21 cellular contexts compared by ENCODE assay signal in genomic region chr1:101119289-101119688, GRCh38.
"Had no signal": no experiment of that assay in that cellular context is flagged by ENCODE, and none has a peak within 500 bp of the region (broad histone marks: within the 10 kb centered on the region; RNA-seq: fewer than 3 reads in every experiment).

No MANE protein-coding gene starts in this region.

- ATAC-seq: effector memory CD8-positive, alpha-beta T cell; gastrocnemius medialis; heart right ventricle; left lobe of liver; pancreas; right cardiac atrium had no signal

- DNase-seq: effector memory CD8-positive, alpha-beta T cell; gastrocnemius medialis; heart right ventricle; islet precursor cell; mammary epithelial cell; occipital lobe; pancreas; right cardiac atrium; small intestine; stimulated activated CD4-positive, alpha-beta T cell treated with anti-CD3 and anti-CD28 coated beads, Interleukin-12 subunit alpha, Interleukin-12 subunit beta, amount 100 ng/mL, for 4 hours; stimulated activated naive CD4-positive, alpha-beta T cell; stomach; substantia nigra; transverse colon had no signal

- H3K27me3 ChIP-seq: esophagus muscularis mucosa, gastrocnemius medialis, heart right ventricle, pancreas, stomach, transverse colon had no signal

- H3K27me3 Mint-ChIP-seq: effector memory CD8-positive, alpha-beta T cell; progenitor cell of endocrine pancreas had no signal

- H3K36me3 ChIP-seq: esophagus muscularis mucosa, gastrocnemius medialis, heart right ventricle, pancreas, stomach, thoracic aorta, transverse colon had no signal

- H3K9me3 ChIP-seq: esophagus muscularis mucosa, gastrocnemius medialis, heart right ventricle, pancreas, stomach, thoracic aorta, transverse colon had no signal

- H3K4me3 ChIP-seq: esophagus muscularis mucosa, gastrocnemius medialis, heart right ventricle, pancreas, stomach, thoracic aorta, transverse colon had no signal

- H3K4me1 Mint-ChIP-seq: nephron had no signal

- H3K27ac Mint-ChIP-seq: dendritic cell treated with granulocyte-macrophage colony-stimulating factor and Interleukin-4, amounts not matched to agents 40 ng/mL and 50 ng/mL, for 4 days; nephron; progenitor cell of endocrine pancreas had no signal

- H3K4me1 ChIP-seq: esophagus muscularis mucosa, gastrocnemius medialis, pancreas, stomach, transverse colon had no signal

- H3K9me3 Mint-ChIP-seq: dendritic cell treated with granulocyte-macrophage colony-stimulating factor and Interleukin-4, amounts not matched to agents 40 ng/mL and 50 ng/mL, for 4 days; effector memory CD8-positive, alpha-beta T cell; nephron had no signal

- H3K27ac ChIP-seq: epithelial cell of prostate, esophagus muscularis mucosa, gastrocnemius medialis, heart right ventricle, pancreas, stomach, thoracic aorta, transverse colon had no signal

- H3K4me3 Mint-ChIP-seq: dendritic cell treated with granulocyte-macrophage colony-stimulating factor and Interleukin-4, amounts not matched to agents 40 ng/mL and 50 ng/mL, for 4 days; effector memory CD8-positive, alpha-beta T cell; nephron had no signal
